Comparison of ENCODE assay signal across 9 cellular contexts in genomic region chr4:27176400-27176799, GRCh38.
DNase-seq lines count a peak whose midpoint lies in the region; ATAC-seq and TF ChIP-seq lines count a peak whose summit lies in the region.
"Had no signal": no experiment of that assay in that cellular context is flagged by ENCODE, and none has a peak within 500 bp of the region (broad histone marks: within the 10 kb centered on the region; RNA-seq: fewer than 3 reads in every experiment).

No MANE protein-coding gene starts in this region.

- no peak overlapping the region for H2AFZ ChIP-seq in osteoblast (ENCODE audit: low read length)

- peak; percentile 6 for TF ChIP-seq CTCF in cardiac muscle cell (IDR thresholded peaks at IDR 0.05; ENCODE audit: low read depth, low read length)
- TF ChIP-seq CTCF in epithelial cell of esophagus (IDR thresholded peaks at IDR 0.05; ENCODE audit: insufficient read depth, low read depth, low read length, missing control alignments): peak; percentile 48
- TF ChIP-seq CTCF in osteoblast (IDR thresholded peaks at IDR 0.05; ENCODE audit: extremely low read depth, low read depth, low read length): peak; percentile 39

- ATAC-seq in HG02763 (IDR thresholded peaks at IDR 0.05; ENCODE audit: unreplicated experiment) (no peak), GM18511 (IDR thresholded peaks at IDR 0.05; ENCODE audit: unreplicated experiment) (no peak), HG03135 (IDR thresholded peaks at IDR 0.05; ENCODE audit: unreplicated experiment) (no peak)

- DNase-seq in cardiac muscle cell (ENCODE audit: low read depth in 1 of 2, low spot score in 1 of 2): peak; percentile 13 to 42
- DNase-seq in cardiac septum (ENCODE audit: low spot score): no peak
- peak; percentile 34 for DNase-seq in NCI-H524 treated with DMSO at 0.1 percent for 48 hours (lab: John Stamatoyannopoulos, UW)
- peak; percentile 43 for DNase-seq in epithelial cell of esophagus (ENCODE audit: low read depth)
- DNase-seq in osteoblast (ENCODE audit: insufficient read length, low spot score, missing footprints): no peak
- DNase-seq: activated B cell treated with CpG ODN at 0.5 μM for 24 hours had no signal

- H3K4me3 ChIP-seq in cardiac muscle cell (no peak overlapping the region), epithelial cell of esophagus (ENCODE audit: low read length) (no peak overlapping the region), osteoblast (ENCODE audit: insufficient read depth, low read length) (no peak overlapping the region)

- H3K4me2 ChIP-seq in osteoblast (ENCODE audit: insufficient read depth, low read length): no peak overlapping the region

- no peaks in the 10 kb centered on the region for H3K27me3 ChIP-seq in cardiac muscle cell
- H3K27me3 ChIP-seq in osteoblast (ENCODE audit: insufficient read depth, low read length): no peaks in the 10 kb centered on the region

- H3K9me3 ChIP-seq in cardiac muscle cell (ENCODE audit: low read depth) (no peaks in the 10 kb centered on the region), osteoblast (ENCODE audit: low read depth, low read length) (no peaks in the 10 kb centered on the region)

- H3K36me3 ChIP-seq in cardiac muscle cell: no peaks in the 10 kb centered on the region
- no peaks in the 10 kb centered on the region for H3K36me3 ChIP-seq in osteoblast (ENCODE audit: insufficient read depth, low read length)

- no peaks in the 10 kb centered on the region for H4K20me1 ChIP-seq in osteoblast (ENCODE audit: insufficient read depth, low read length)

- intact Hi-C loops in cardiac septum (cut with DNase I): no loop called here

- H3K4me1 ChIP-seq in cardiac muscle cell (ENCODE audit: low read depth) (peaks cover 2% of the 10 kb centered on the region), osteoblast (ENCODE audit: insufficient read depth, low read length) (no peaks in the 10 kb centered on the region)

- H3K27ac ChIP-seq in cardiac muscle cell (no peak overlapping the region), osteoblast (ENCODE audit: low read depth, low read length) (no peak overlapping the region)

- no peaks in the 10 kb centered on the region for H3K79me2 ChIP-seq in osteoblast (ENCODE audit: insufficient read depth, low read length)

Comparison
In these comparisons a context has a peak if more than half of its experiments do, and no peak if none do; other contexts are left out.
1. DNase-seq: peak in cardiac muscle cell (2 of 2), NCI-H524 treated with DMSO at 0.1 percent for 48 hours (single experiment) and epithelial cell of esophagus (single experiment); none in cardiac septum (single experiment) and osteoblast (single experiment).
2. Peak in every context shown above with its lines, with median percentiles within 50 percentile points of each other: CTCF ChIP-seq.